Comparison of ENCODE assay signal across 14 cellular contexts in genomic region chr1:3403388-3404179, GRCh38. TPM values are rescaled to one million over a fixed set of nuclear protein-coding genes. Genes with fewer than 3 reads are reported as not detected.
DNase-seq lines count a peak whose midpoint lies in the region; ATAC-seq, FAIRE-seq and TF ChIP-seq lines count a peak whose summit lies in the region.
"Had no signal": no experiment of that assay in that cellular context is flagged by ENCODE, and none has a peak within 500 bp of the region (broad histone marks: within the 10 kb centered on the region; RNA-seq: fewer than 3 reads in every experiment).

No MANE protein-coding gene starts in this region.

- H3K36me3 Mint-ChIP-seq in MCF 10A (ENCODE audit: insufficient read depth, unreplicated experiment) = no peaks in the 10 kb centered on the region
- no peaks in the 10 kb centered on the region for H3K36me3 Mint-ChIP-seq in T-cell

- intact Hi-C loops in MCF 10A (cut with micrococcal nuclease) = no loop called here
- intact Hi-C loops in breast epithelium (cut with DNase I; ENCODE audit: low total_unique reads) = no loop called here

- no peak overlapping the region for H2BK15ac ChIP-seq in H1 (ENCODE audit: low read length)

- H4K20me1 ChIP-seq in H1 (replicated peaks in 1 of 2; ENCODE audit: control insufficient read depth in 1 of 2, insufficient read depth in 2 of 2, low read length in 2 of 2) = peaks cover 0 to 8% of the 10 kb centered on the region in 2 experiments
- no peaks in the 10 kb centered on the region for H4K20me1 ChIP-seq in smooth muscle cell (ENCODE audit: low read depth)

- H3K36me3 ChIP-seq in breast epithelium = no peaks in the 10 kb centered on the region
- no peaks in the 10 kb centered on the region; a peak in 1 of 8 replicates for H3K36me3 ChIP-seq in H1 (ENCODE audit: control insufficient read depth in 2 of 4, insufficient read depth in 4 of 4, low read length in 3 of 4)
- H3K36me3 ChIP-seq in smooth muscle cell (ENCODE audit: low read depth) = no peaks in the 10 kb centered on the region

- no peak overlapping the region for H3K4ac ChIP-seq in H1 (replicated peaks; ENCODE audit: insufficient read length, low read depth, low read length)

- H3K4me3 Mint-ChIP-seq in MCF 10A (ENCODE audit: unreplicated experiment) = no peak overlapping the region
- H3K4me3 Mint-ChIP-seq in T-cell = no peak overlapping the region
- H3K4me3 Mint-ChIP-seq: B cell had no signal

- H2AFZ ChIP-seq in H1 (ENCODE audit: low read length) = no peak overlapping the region
- peak overlapping the region; percentile 54 for H2AFZ ChIP-seq in smooth muscle cell (ENCODE audit: low read depth)

- peaks cover 0 to 64% of the 10 kb centered on the region in 2 donors for H3K27me3 ChIP-seq in breast epithelium
- no peaks in the 10 kb centered on the region for H3K27me3 ChIP-seq in H1 (replicated peaks in 1 of 4; ENCODE audit: control insufficient read depth in 3 of 4, extremely low read depth in 1 of 4, insufficient read depth in 3 of 4, low read length in 3 of 4)
- H3K27me3 ChIP-seq in smooth muscle cell (ENCODE audit: low read depth) = no peaks in the 10 kb centered on the region
- H3K27me3 ChIP-seq: pancreas had no signal

- H3K23me2 ChIP-seq in H1 (ENCODE audit: low read depth, low read length) = 0 out of 2 replicates have a peak, but pooled peaks cover 2% of the 10 kb centered on the region

- H3K9me3 ChIP-seq in breast epithelium = no peaks in the 10 kb centered on the region
- no peaks in the 10 kb centered on the region for H3K9me3 ChIP-seq in H1 (ENCODE audit: insufficient read depth in 2 of 2, low read depth in 1 of 2, low read length in 1 of 2)
- no peaks in the 10 kb centered on the region for H3K9me3 ChIP-seq in smooth muscle cell (replicated peaks; ENCODE audit: low read depth)
- H3K9me3 ChIP-seq: pancreas had no signal

- H3K4me3 ChIP-seq in breast epithelium (no peak overlapping the region), H1 (ENCODE audit: extremely low read depth in 1 of 4, insufficient read depth in 2 of 4, low read depth in 3 of 4, low read length in 4 of 4) (no peak overlapping the region), smooth muscle cell (no peak overlapping the region)
- H3K4me3 ChIP-seq: pancreas had no signal

- no peak for ATAC-seq in GM21717 (IDR thresholded peaks at IDR 0.05; ENCODE audit: unreplicated experiment)
- ATAC-seq in T-cell (replicated peaks in 1 of 4) = no peak

- H3K56ac ChIP-seq in H1 (replicated peaks; ENCODE audit: insufficient read length, low read depth, low read length) = no peak overlapping the region

- H3K4me1 Mint-ChIP-seq in MCF 10A (ENCODE audit: insufficient read depth, unreplicated experiment) (no peaks in the 10 kb centered on the region), T-cell (no peaks in the 10 kb centered on the region)
- H3K4me1 Mint-ChIP-seq: B cell had no signal

- DNase-seq in MCF 10A (ENCODE audit: unreplicated experiment) (no peak), breast epithelium (ENCODE audit: low spot score in 2 of 2) (no peak), NCI-H2227 (lab: John Stamatoyannopoulos, UW; ENCODE audit: unreplicated experiment) (peak; percentile 24), H1 (ENCODE audit: low read depth in 1 of 2, low spot score in 2 of 2) (peak; percentile 25 to 75), smooth muscle cell (lab: John Stamatoyannopoulos, UW; ENCODE audit: unreplicated experiment) (no peak), HUDEP-2 (lab: John Stamatoyannopoulos, UW; ENCODE audit: unreplicated experiment in 76 of 76) (no peak), T-cell (no peak)
- DNase-seq: activated T-cell treated with anti-CD3 and anti-CD28 coated beads, Interleukin-2, amount 50 U/mL, for 48 hours; kidney glomerular epithelial cell; stimulated activated CD4-positive, alpha-beta T cell treated with anti-CD3 and anti-CD28 coated beads, Interleukin-4, amount 100 ng/mL, for 1 hour had no signal

- H4K91ac ChIP-seq in H1 (replicated peaks; ENCODE audit: insufficient read length, low read length) = no peak overlapping the region

- H3K9ac ChIP-seq in H1 (replicated peaks in 1 of 4; ENCODE audit: extremely low read depth in 1 of 4, low read depth in 3 of 4, low read length in 3 of 4) (no peak overlapping the region), smooth muscle cell (ENCODE audit: low read depth) (no peak overlapping the region)

- TF ChIP-seq CTCF in MCF 10A (IDR thresholded peaks at IDR 0.05; ENCODE audit: unreplicated experiment) = peak; percentile 14
- no peak for TF ChIP-seq CTCF in breast epithelium (IDR thresholded peaks at IDR 0.05)
- peak in 2 of 3 experiments; percentile 62 to 80; a peak in 3 of 4 replicates for TF ChIP-seq CTCF in H1 (IDR thresholded peaks at IDR 0.05; ENCODE audit: control extremely low read depth in 1 of 3, insufficient read depth in 1 of 3, low read depth in 1 of 3, low read length in 3 of 3)
- TF ChIP-seq CTCF in smooth muscle cell (IDR thresholded peaks at IDR 0.05; ENCODE audit: borderline replicate concordance, insufficient read depth, poor library complexity, severe bottlenecking) = peak; percentile 28

- POLR2A ChIA-PET in MCF 10A (lab: Yijun Ruan, JAX) = no interaction called here
- POLR2A ChIA-PET in H1 (lab: Charles Lee; ENCODE audit: partially characterized antibody) = interaction anchor here (1.2 kb wide), 1 partner anchor 16 kb away, joined by 3 read pairs; no protein-coding TSS in a partner anchor
- POLR2A ChIA-PET in T-cell (lab: Charles Lee) = no interaction called here

- H3K4me1 ChIP-seq in breast epithelium (no peaks in the 10 kb centered on the region), H1 (replicated peaks in 1 of 4; ENCODE audit: control insufficient read depth in 3 of 4, insufficient read depth in 4 of 4, low read length in 3 of 4) (no peaks in the 10 kb centered on the region), smooth muscle cell (ENCODE audit: low read depth) (peaks cover 7% of the 10 kb centered on the region)
- H3K4me1 ChIP-seq: pancreas had no signal

- no peak overlapping the region for H3K27ac Mint-ChIP-seq in MCF 10A (ENCODE audit: low read depth, unreplicated experiment)
- no peak overlapping the region for H3K27ac Mint-ChIP-seq in T-cell
- H3K27ac Mint-ChIP-seq: B cell had no signal

- TF ChIP-seq POLR2A in breast epithelium (IDR thresholded peaks at IDR 0.05) (no peak), H1 (IDR thresholded peaks at IDR 0.05; ENCODE audit: control extremely low read depth in 1 of 2, low read depth in 2 of 2, low read length in 2 of 2) (no peak)

- no peak overlapping the region for H3K14ac ChIP-seq in H1 (ENCODE audit: insufficient read length)

- H2AK5ac ChIP-seq in H1 (ENCODE audit: low read depth, low read length) = no peak overlapping the region

- no peak overlapping the region for H3K18ac ChIP-seq in H1 (ENCODE audit: extremely low read depth, low read length)

- H3K9me3 Mint-ChIP-seq in MCF 10A (ENCODE audit: unreplicated experiment) (no peaks in the 10 kb centered on the region), T-cell (no peaks in the 10 kb centered on the region)

- WGBS in H1 (ENCODE audit: extremely low coverage in 1 of 2, insufficient coverage in 1 of 2, insufficient read length in 1 of 2, insufficient replicate concordance in 2 of 2, low coverage in 1 of 2, low lambda C conversion rate in 2 of 2, missing lambda C conversion rate in 1 of 2), 2 experiments = 83% methylated on average over 28 of the region's 28 CpGs; no CpG with 5 or more reads in 1 of the 2 experiments
- 36% methylated on average over 28 of the region's 28 CpGs for WGBS in smooth muscle cell (ENCODE audit: low lambda C conversion rate)

- BruUV-seq in MCF 10A (replicated peaks; lab: Mats Ljungman, UMichigan) = no TSS peak

- FAIRE-seq in H1 (lab: Jason Lieb, UNC) = no peak
- FAIRE-seq: pancreas had no signal

- peak; percentile 30 to 45 for TF ChIP-seq RAD21 in H1 (IDR thresholded peaks at IDR 0.05 in 1 of 2, conservative IDR thresholded peaks at IDR 0.05 in 1 of 2; ENCODE audit: low read depth in 2 of 2, low read length in 2 of 2)

- no peaks in the 10 kb centered on the region for H3F3A ChIP-seq in smooth muscle cell (ENCODE audit: low read depth)

- H4K8ac ChIP-seq in H1 (ENCODE audit: extremely low read depth, insufficient read depth, low read length) = no peak overlapping the region

- H3K4me2 ChIP-seq in H1 (ENCODE audit: insufficient read depth in 1 of 2, low read depth in 2 of 2, low read length in 2 of 2) = no peak overlapping the region
- peak overlapping the region; percentile 51 for H3K4me2 ChIP-seq in smooth muscle cell

- no peaks in the 10 kb centered on the region for H3K79me1 ChIP-seq in H1 (ENCODE audit: low read depth, low read length)

- CTCF ChIA-PET in MCF 10A (lab: Yijun Ruan, JAX) (no interaction called here), H1 (lab: Charles Lee; ENCODE audit: partially characterized antibody) (interaction anchor here (1.0 to 2.3 kb wide), 17 partner anchors 9 to 915 kb away, joined by 3 to 20 read pairs (median 4); no protein-coding TSS in a partner anchor), T-cell (lab: Charles Lee) (no interaction called here)

- no peak overlapping the region for H3K27ac ChIP-seq in breast epithelium
- no peak overlapping the region for H3K27ac ChIP-seq in H1 (ENCODE audit: low read depth, low read length)
- no peak overlapping the region for H3K27ac ChIP-seq in smooth muscle cell (ENCODE audit: low read depth)
- H3K27ac ChIP-seq: pancreas, RWPE1 had no signal

- no peak for TF ChIP-seq EP300 in H1 (IDR thresholded peaks at IDR 0.05; ENCODE audit: borderline replicate concordance in 1 of 2, low read depth in 2 of 2, low read length in 2 of 2)

- H2BK20ac ChIP-seq in H1 (ENCODE audit: low read length) = no peak overlapping the region

- H3K79me2 ChIP-seq in H1 (ENCODE audit: control insufficient read depth in 1 of 2, insufficient read depth in 2 of 2, low read length in 2 of 2) (no peaks in the 10 kb centered on the region), smooth muscle cell (ENCODE audit: low read depth) (no peaks in the 10 kb centered on the region)

- H3K27me3 Mint-ChIP-seq in MCF 10A (ENCODE audit: insufficient read depth, unreplicated experiment) = peaks cover 16% of the 10 kb centered on the region
- H3K27me3 Mint-ChIP-seq in T-cell = peaks cover 2 to 4% of the 10 kb centered on the region in 2 donors
- H3K27me3 Mint-ChIP-seq: B cell had no signal

- no peak overlapping the region for H2BK12ac ChIP-seq in H1 (ENCODE audit: low read depth, low read length)

- H4K5ac ChIP-seq in H1 (ENCODE audit: insufficient read length, low read depth, low read length) = no peak overlapping the region

- H2BK5ac ChIP-seq in H1 (ENCODE audit: low read depth, low read length) = no peak overlapping the region

- H3K23ac ChIP-seq in H1 (ENCODE audit: insufficient read length) = no peak overlapping the region

- no peak overlapping the region for H2BK120ac ChIP-seq in H1 (replicated peaks; ENCODE audit: low read depth, low read length)

RNA-seq across cellular contexts. Expression of gene ARHGEF16, which starts 50.9 kb away (rescaled TPM):
- total RNA-seq in MCF 10A (2022) = 8.6 and 8.8 TPM in 2 replicates
- 10 to 100 TPM in 2 of 3 donors, under 1 TPM in 1; 0.80 to 16.2 (median 15.1) TPM for total RNA-seq in breast epithelium
- 20.0 and 20.7 TPM in 2 replicates for total RNA-seq in H1 (2021; fragmentation: NEBNext Ultra II Directional; extraction: Animal tissue kit (Norgen Biotek cat#: 25700))
- polyA plus RNA-seq in H1 (2011; rRNA removed) = 18.3 and 25.0 TPM in 2 replicates
- 20.5 TPM for polyA plus RNA-seq in H1 (2011; cell fraction: cytosol; rRNA removed)
- polyA plus RNA-seq in H1 (2011; cell fraction: nucleus; rRNA removed) = 55.6 TPM
- 11.4 to 18.1 TPM (median 16.6 TPM) in 4 replicates for polyA plus RNA-seq in H1 (2012, experiment 1 of 2)
- polyA plus RNA-seq in H1 (2012, experiment 2 of 2) = 15.7 TPM
- 8.9 TPM for polyA plus RNA-seq in H1 (2013, experiment 1 of 2)
- 7.8 TPM for polyA plus RNA-seq in H1 (2013, experiment 2 of 2)
- polyA minus RNA-seq in H1 (2011; rRNA and poly(A)+ RNA removed) = 32.5 and 33.4 TPM in 2 replicates
- polyA minus RNA-seq in H1 (2011; cell fraction: cytosol; rRNA and poly(A)+ RNA removed) = 10.1 TPM
- polyA minus RNA-seq in H1 (2011; cell fraction: nucleus; rRNA and poly(A)+ RNA removed) = 24.2 TPM
- 5.0 and 6.9 TPM in 2 replicates for total RNA-seq in smooth muscle cell
- polyA plus RNA-seq in smooth muscle cell = 4.6 and 9.6 TPM in 2 replicates
- under 1 TPM in 4 of 5 donors, not detected in 1; 0.22 to 0.44 (median 0.29) TPM for total RNA-seq in T-cell

Comparison
In these comparisons a context has a peak if more than half of its experiments do, and no peak if none do; other contexts are left out.
1. CTCF ChIP-seq: peak in MCF 10A (single experiment), H1 (2 of 3) and smooth muscle cell (single experiment); none in breast epithelium (0 of 3).
2. DNase-seq: peak in NCI-H2227 (single experiment) and H1 (2 of 2); none in MCF 10A (single experiment), breast epithelium (0 of 2), smooth muscle cell (single experiment), HUDEP-2 (0 of 76) and T-cell (0 of 34).